In the genomic region with DNA sequence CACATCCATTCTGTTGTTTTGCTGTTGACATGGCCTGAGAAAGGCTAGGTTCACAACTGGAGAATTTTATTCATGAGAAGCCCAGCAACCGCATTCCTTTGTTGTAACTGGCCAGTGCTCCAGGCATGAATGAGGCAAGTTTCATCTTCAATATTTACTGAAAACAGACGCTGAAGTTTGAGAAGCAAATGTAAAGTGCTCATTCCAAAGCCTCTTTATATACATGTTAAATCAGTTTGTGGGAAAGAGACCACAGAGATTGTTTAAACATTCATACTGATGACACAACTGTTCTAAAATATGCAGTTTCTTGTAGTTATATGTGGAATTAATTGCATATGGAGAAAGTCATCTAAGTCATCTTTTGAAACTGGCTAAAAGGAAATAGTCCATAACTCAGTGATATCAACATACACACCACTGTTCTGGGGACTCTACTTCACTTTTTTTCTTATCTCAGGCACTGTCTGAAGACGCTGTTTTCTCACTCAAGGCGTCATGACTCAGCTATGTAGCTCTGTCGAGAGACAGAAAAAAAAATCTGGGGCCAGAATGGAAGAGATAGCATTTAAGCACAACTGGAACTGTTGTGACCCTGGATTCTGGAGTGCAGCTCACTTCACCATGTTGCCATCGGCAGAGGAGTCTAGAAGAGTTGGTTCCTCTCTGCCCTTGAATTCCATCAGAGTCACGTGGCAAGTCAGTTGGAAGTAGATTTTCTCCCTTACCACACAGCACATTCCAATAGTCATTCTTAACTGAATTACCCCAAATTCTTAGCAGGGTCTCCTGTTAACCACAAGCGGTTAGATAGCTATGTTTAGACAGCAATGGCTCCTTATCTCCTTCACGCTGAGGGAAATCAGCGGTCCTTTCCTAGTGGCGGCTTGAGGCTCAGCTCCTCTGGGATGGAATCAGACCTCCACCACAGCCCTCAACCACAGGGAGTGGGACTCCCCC, we compare ENCODE assay signal across 11 cellular contexts.
DNase-seq lines count a peak whose midpoint lies in the region; ATAC-seq, FAIRE-seq and TF ChIP-seq lines count a peak whose summit lies in the region.
"Had no signal": no experiment of that assay in that cellular context is flagged by ENCODE, and none has a peak within 500 bp of the region (broad histone marks: within the 10 kb centered on the region; RNA-seq: fewer than 3 reads in every experiment).

No MANE protein-coding gene starts in this region.

- no peaks in the 10 kb centered on the region for H3K36me3 ChIP-seq in bronchial epithelial cell (ENCODE audit: control insufficient read depth, insufficient read depth, low read length)
- no peaks in the 10 kb centered on the region for H3K36me3 ChIP-seq in keratinocyte (ENCODE audit: control insufficient read depth in 2 of 2, extremely low read depth in 1 of 2, insufficient read depth in 2 of 2, low read length in 2 of 2)
- no peaks in the 10 kb centered on the region for H3K36me3 ChIP-seq in gastrocnemius medialis

- no peak overlapping the region for H3K9ac ChIP-seq in keratinocyte (ENCODE audit: control insufficient read depth, extremely low read depth, insufficient read depth, low read length)

- dilution Hi-C loops in keratinocyte (cut with MboI; ENCODE audit: extremely low pct_ligation_motif_present, low sequenced_read_pairs) = no loop called here

- no peaks in the 10 kb centered on the region for H4K20me1 ChIP-seq in keratinocyte (ENCODE audit: control insufficient read depth, extremely low read depth, insufficient read depth, low read length)

- H2AFZ ChIP-seq in keratinocyte (ENCODE audit: control insufficient read depth, low read length) = peak overlapping the region; percentile 22

- H3K79me2 ChIP-seq in keratinocyte (ENCODE audit: control insufficient read depth, insufficient read depth, low read length) = no peaks in the 10 kb centered on the region

- DNase-seq in AG20443 (ENCODE audit: low spot score) (peak; percentile 77), Kasumi-1 (lab: John Stamatoyannopoulos, UW) (peak; percentile 25 to 30), bronchial epithelial cell (ENCODE audit: low read depth) (peak; percentile 79), keratinocyte (ENCODE audit: low read depth, low spot score) (no peak), gastrocnemius medialis (no peak), substantia nigra (lab: John Stamatoyannopoulos, UW) (no peak)
- DNase-seq in activated effector memory CD4-positive, alpha-beta T cell treated with Interleukin-2 at 50 U/mL for 16 hours = no peak
- DNase-seq: Calu3, dorsolateral prefrontal cortex, NCI-H1417 treated with DMSO at 0.1 percent for 48 hours had no signal

- no peaks in the 10 kb centered on the region for H3K9me3 ChIP-seq in keratinocyte (ENCODE audit: control insufficient read depth, low read depth, low read length)
- no peaks in the 10 kb centered on the region for H3K9me3 ChIP-seq in gastrocnemius medialis

- H3K4me1 ChIP-seq in keratinocyte (ENCODE audit: control insufficient read depth, extremely low read depth, insufficient read depth, low read length) (peaks cover 21% of the 10 kb centered on the region), gastrocnemius medialis (peaks cover 5 to 10% of the 10 kb centered on the region in 2 donors)

- FAIRE-seq in bronchial epithelial cell (lab: Jason Lieb, UNC) = no peak
- peak; percentile 9 for FAIRE-seq in keratinocyte (lab: Jason Lieb, UNC)

- H3K4me3 ChIP-seq in bronchial epithelial cell (ENCODE audit: low read depth, low read length) (no peak overlapping the region), keratinocyte (ENCODE audit: control insufficient read depth in 2 of 3, extremely low read depth in 1 of 3, insufficient read depth in 2 of 3, low read depth in 1 of 3, low read length in 3 of 3) (no peak overlapping the region), gastrocnemius medialis (no peak overlapping the region)
- H3K4me3 ChIP-seq: dorsolateral prefrontal cortex had no signal

- TF ChIP-seq CTCF in bronchial epithelial cell (IDR thresholded peaks at IDR 0.05; ENCODE audit: insufficient read depth, low read length, severe bottlenecking) (no peak), keratinocyte (optimal IDR thresholded peaks at IDR 0.05 in 1 of 3, IDR thresholded peaks at IDR 0.05 in 1 of 3, conservative IDR thresholded peaks at IDR 0.05 in 1 of 3; ENCODE audit: extremely low read depth in 1 of 3, insufficient read depth in 2 of 3, low read length in 3 of 3) (no peak), gastrocnemius medialis (IDR thresholded peaks at IDR 0.05 in 4 of 5, conservative IDR thresholded peaks at IDR 0.05 in 1 of 5) (no peak)

- in situ Hi-C loops in gastrocnemius medialis (cut with MboI; ENCODE audit: low sequenced_read_pairs in 4 of 4) = loop anchor here in 2 of 4 donors (25.0 kb wide), 2 partner anchors 521 to 679 kb away; no protein-coding TSS in a partner anchor

- H3K9me1 ChIP-seq in keratinocyte (ENCODE audit: control insufficient read depth, extremely low read depth, insufficient read depth, low read length) = no peaks in the 10 kb centered on the region

- H3K27ac ChIP-seq in keratinocyte (ENCODE audit: control insufficient read depth, insufficient read depth, low read length) (peak overlapping the region; percentile 13), gastrocnemius medialis (no peak overlapping the region), substantia nigra (ENCODE audit: low read depth, low read length, poor library complexity, severe bottlenecking) (no peak overlapping the region)
- H3K27ac ChIP-seq: dorsolateral prefrontal cortex had no signal

- intact Hi-C loops in gastrocnemius medialis (cut with DNase I; ENCODE audit: low total_unique reads) = no loop called here

- no peak overlapping the region for H3K4me2 ChIP-seq in keratinocyte (ENCODE audit: control insufficient read depth, extremely low read depth, insufficient read depth, low read depth, low read length)

- H3K27me3 ChIP-seq in bronchial epithelial cell (ENCODE audit: control insufficient read depth, insufficient read depth, low read length) (no peaks in the 10 kb centered on the region), keratinocyte (ENCODE audit: control insufficient read depth, extremely low read depth, insufficient read depth, low read length) (no peaks in the 10 kb centered on the region), gastrocnemius medialis (no peaks in the 10 kb centered on the region)

- TF ChIP-seq POLR2A in gastrocnemius medialis (IDR thresholded peaks at IDR 0.05) = no peak

- ATAC-seq in GM18907 (IDR thresholded peaks at IDR 0.05; ENCODE audit: unreplicated experiment) = no peak
- ATAC-seq in gastrocnemius medialis = no peak

Comparison
In these comparisons a context has a peak if more than half of its experiments do, and no peak if none do; other contexts are left out.
1. DNase-seq: peak in AG20443 (single experiment), Kasumi-1 (2 of 2) and bronchial epithelial cell (single experiment); none in keratinocyte (single experiment), activated effector memory CD4-positive, alpha-beta T cell treated with Interleukin-2 at 50 U/mL for 16 hours (single experiment), gastrocnemius medialis (0 of 2) and substantia nigra (0 of 49).